8 cellular contexts compared by ENCODE assay signal in the genomic region with DNA sequence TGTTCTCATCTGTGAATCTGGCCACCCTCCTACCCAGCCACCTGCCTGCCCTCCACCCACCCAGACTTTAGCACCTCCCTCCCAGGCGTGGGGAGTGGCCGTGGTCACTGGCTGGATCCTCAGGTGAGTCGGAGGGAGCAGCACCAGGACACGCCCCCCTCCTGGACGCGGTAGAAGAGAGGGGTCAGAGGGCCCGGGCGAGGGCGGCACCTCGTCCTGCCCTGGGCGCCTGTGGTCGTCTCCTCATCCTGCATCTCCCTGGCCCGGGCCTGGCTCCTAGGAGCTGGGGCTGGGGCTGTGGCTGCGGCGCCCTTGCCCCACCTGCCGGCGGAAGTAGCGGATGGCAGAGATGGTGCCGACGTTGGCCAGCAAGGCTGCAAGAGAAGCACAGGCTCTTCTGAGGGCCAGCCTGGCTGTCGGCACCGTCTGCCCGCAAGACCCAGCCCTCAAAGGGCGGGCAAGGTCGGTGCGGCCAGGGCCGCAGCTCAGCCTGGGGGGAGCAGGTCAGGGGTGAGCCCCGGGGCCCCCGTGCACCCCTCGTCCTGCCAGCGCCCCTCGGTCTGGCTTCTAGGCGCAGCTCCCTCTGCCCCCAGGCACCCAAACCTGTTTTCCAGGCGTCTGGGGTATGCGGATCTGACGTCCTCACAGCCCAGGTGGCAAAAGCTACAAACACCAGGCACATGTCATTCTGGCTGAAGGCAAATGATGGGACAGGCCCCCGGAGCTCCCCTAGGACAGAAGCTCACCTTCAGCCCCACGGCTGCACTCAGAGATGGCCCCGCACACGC. TPM values are rescaled to one million over a fixed set of nuclear protein-coding genes. Genes with fewer than 3 reads are reported as not detected.
DNase-seq lines count a peak whose midpoint lies in the region; ATAC-seq and TF ChIP-seq lines count a peak whose summit lies in the region.

No MANE protein-coding gene starts in this region.

- H3K4me3 ChIP-seq in dorsolateral prefrontal cortex (peak overlapping the region in 44 of 59 donors; percentile 0 to 53 (median 30)), muscle layer of colon (ENCODE audit: low read depth in 1 of 2, low read length in 2 of 2) (peak overlapping the region; percentile 21 to 49), testis (no peak overlapping the region)

- TF ChIP-seq CTCF in CD14-positive monocyte (IDR thresholded peaks at IDR 0.05) (peak; percentile 75), dorsolateral prefrontal cortex (IDR thresholded peaks at IDR 0.05 in 54 of 56, conservative IDR thresholded peaks at IDR 0.05 in 2 of 56; ENCODE audit: low read depth in 1 of 56, partially characterized antibody in 56 of 56) (peak in 44 of 56 donors; percentile 9 to 70 (median 38)), testis (IDR thresholded peaks at IDR 0.05) (peak; percentile 53 to 68 (median 62))

- peak overlapping the region; percentile 50 to 76 for H3K4me3 Mint-ChIP-seq in CD14-positive monocyte

- ATAC-seq in GM18870 (IDR thresholded peaks at IDR 0.05; ENCODE audit: unreplicated experiment), result no peak

- intact Hi-C loops in CD14-positive monocyte (cut with micrococcal nuclease), result loop anchor here in 1 of 2 donors (2.0 kb wide), 1 partner anchor 71 kb away; no protein-coding TSS in a partner anchor
- intact Hi-C loops in dorsolateral prefrontal cortex (cut with DNase I), result loop anchor here in 1 of 2 donors (1.0 kb wide), 1 partner anchor 24 kb away; no protein-coding TSS in a partner anchor
- intact Hi-C loops in testis (cut with DNase I; ENCODE audit: low total_unique reads), result loop anchor here (10.0 kb wide), 1 partner anchor 71 kb away; no protein-coding TSS in a partner anchor

- no peak overlapping the region for H3K9ac ChIP-seq in muscle layer of colon (ENCODE audit: low read length)

- DNase-seq in CD14-positive monocyte (ENCODE audit: low spot score) (peak; percentile 64), GM19238 (ENCODE audit: insufficient read length, low spot score) (peak; percentile 91), NCI-H2171 (lab: John Stamatoyannopoulos, UW) (peak; percentile 49), dorsolateral prefrontal cortex (peak in 2 of 10 donors; percentile 40 to 77), testis (peak; percentile 77)
- DNase-seq in activated CD4-positive, CD25-positive, alpha-beta regulatory T cell (lab: John Stamatoyannopoulos, UW), result peak in 3 of 4 experiments; percentile 35 to 53 (median 36)

- peaks cover 0 to 63% (median 44%) of the 10 kb centered on the region in 45 donors for H3K27me3 ChIP-seq in dorsolateral prefrontal cortex
- H3K27me3 ChIP-seq in muscle layer of colon (ENCODE audit: control insufficient read depth in 1 of 2, insufficient read depth in 2 of 2, low read length in 2 of 2), result peaks cover 0 to 52% of the 10 kb centered on the region in 2 donors
- no peaks in the 10 kb centered on the region for H3K27me3 ChIP-seq in testis

- H3K9me3 ChIP-seq in muscle layer of colon (ENCODE audit: low read length), result no peaks in the 10 kb centered on the region
- H3K9me3 ChIP-seq in testis, result no peaks in the 10 kb centered on the region

- H3K27ac ChIP-seq in dorsolateral prefrontal cortex, result no peak overlapping the region
- no peak overlapping the region for H3K27ac ChIP-seq in muscle layer of colon (ENCODE audit: low read depth, low read length)
- H3K27ac ChIP-seq in testis, result no peak overlapping the region

- no peak overlapping the region for H3K27ac Mint-ChIP-seq in CD14-positive monocyte

- H3K4me1 ChIP-seq in muscle layer of colon (ENCODE audit: insufficient read depth, low read length) (no peaks in the 10 kb centered on the region), testis (peaks cover 5% of the 10 kb centered on the region)

- H3K36me3 ChIP-seq in muscle layer of colon (ENCODE audit: insufficient read depth, low read length), result no peaks in the 10 kb centered on the region
- no peaks in the 10 kb centered on the region for H3K36me3 ChIP-seq in testis (ENCODE audit: low read depth, missing control alignments)

- WGBS in testis, 2 donors, result 5% methylated on average over 15 to 40 of the region's 40 CpGs

- peaks cover 3% of the 10 kb centered on the region for H3K4me1 Mint-ChIP-seq in CD14-positive monocyte

- no peaks in the 10 kb centered on the region for H3K36me3 Mint-ChIP-seq in CD14-positive monocyte

- TF ChIP-seq POLR2A in testis (IDR thresholded peaks at IDR 0.05), result no peak

- peaks cover 0 to 5% (median 4%) of the 10 kb centered on the region in 7 donors for H3K9me3 Mint-ChIP-seq in CD14-positive monocyte

- H3K27me3 Mint-ChIP-seq in CD14-positive monocyte (ENCODE audit: low read depth in 3 of 3), result peaks cover 14 to 37% (median 22%) of the 10 kb centered on the region in 3 donors

RNA-seq across cellular contexts. Expression of a gene that starts 5.8 kb away (rescaled TPM):
- polyA plus RNA-seq in CD14-positive monocyte (not detected), testis (ENCODE audit: insufficient read depth, low read depth, low replicate concordance) (0.65 TPM)
- total RNA-seq in dorsolateral prefrontal cortex (1 to 10 TPM in 6 of 120 experiments, under 1 TPM in 63, not detected in 51; 0.13 to 1.8 (median 0.43) TPM), testis (1 to 10 TPM; 3.2 to 4.9 TPM)

RNA-seq across cellular contexts. Expression of a gene that starts 9.8 kb away (rescaled TPM):
- polyA plus RNA-seq in CD14-positive monocyte (under 1 TPM; 0.21 to 0.62 TPM), testis (ENCODE audit: insufficient read depth, low read depth, low replicate concordance) (0.21 TPM)
- total RNA-seq in dorsolateral prefrontal cortex (under 1 TPM in 3 of 120 experiments, not detected in 117; 0.36 to 0.58 (median 0.43) TPM), testis (under 1 TPM; 0.47 to 0.56 TPM)

RNA-seq across cellular contexts. Expression of a gene that starts 15.7 kb away (rescaled TPM):
- polyA plus RNA-seq in CD14-positive monocyte (under 1 TPM; 0.31 to 0.71 TPM), testis (ENCODE audit: insufficient read depth, low read depth, low replicate concordance) (16.0 TPM)
- total RNA-seq in dorsolateral prefrontal cortex (10 to 100 TPM in 101 of 120 experiments, 1 to 10 TPM in 19; 5.7 to 35.4 (median 14.2) TPM), testis (10 to 100 TPM; 34.9 to 36.4 TPM)

RNA-seq across cellular contexts. Expression of a gene that starts 17.0 kb away (rescaled TPM):
- 10 to 100 TPM; 34.5 to 35.8 TPM for polyA plus RNA-seq in CD14-positive monocyte
- total RNA-seq in dorsolateral prefrontal cortex, result 10 to 100 TPM; 34.5 to 72.4 (median 54.8) TPM
- 10 to 100 TPM; 82.5 to 94.0 TPM for total RNA-seq in testis
- polyA plus RNA-seq in testis (ENCODE audit: insufficient read depth, low read depth, low replicate concordance), result 78.3 TPM

RNA-seq across cellular contexts. Expression of a gene that starts 23.8 kb away (rescaled TPM):
- polyA plus RNA-seq in CD14-positive monocyte, result 1 to 10 TPM; 1.4 to 2.0 TPM
- 10 to 100 TPM in 119 of 120 experiments, 1 to 10 TPM in 1; 8.9 to 60.0 (median 25.0) TPM for total RNA-seq in dorsolateral prefrontal cortex
- total RNA-seq in testis, result 10 to 100 TPM; 26.4 to 27.5 TPM
- polyA plus RNA-seq in testis (ENCODE audit: insufficient read depth, low read depth, low replicate concordance), result 2.3 TPM

Comparison
In these comparisons a context has a peak if more than half of its experiments do, and no peak if none do; other contexts are left out.
1. H3K4me3 ChIP-seq: peak in dorsolateral prefrontal cortex (44 of 59) and muscle layer of colon (2 of 2); none in testis (0 of 2).
2. Peak in every context shown above with its lines, with median percentiles within 50 percentile points of each other: CTCF ChIP-seq.